Comparison of ENCODE assay signal across 17 cellular contexts in the genomic region with DNA sequence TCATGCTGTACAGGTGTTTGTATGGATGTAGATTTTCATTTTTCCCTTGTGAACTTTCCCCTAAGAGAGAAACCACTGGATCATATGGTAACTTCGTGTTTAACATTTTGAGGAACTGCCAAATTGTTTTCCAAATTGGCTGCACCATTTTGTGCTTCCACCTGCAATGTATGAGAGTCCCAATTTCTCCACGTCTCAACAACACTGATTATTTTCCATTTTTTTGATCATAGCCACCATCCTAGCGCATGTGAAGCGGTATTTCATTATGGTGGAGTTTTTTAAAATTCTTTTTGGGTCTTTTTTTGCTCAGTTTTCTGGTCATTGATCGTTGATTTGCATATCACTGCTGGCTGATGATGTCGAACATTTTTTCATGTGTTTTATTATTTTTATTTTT. TPM values are rescaled to one million over a fixed set of nuclear protein-coding genes. Genes with fewer than 3 reads are reported as not detected.
A peak's percentile ranks its signal among the peaks of the same experiment; 100 is the strongest.
DNase-seq lines count a peak whose midpoint lies in the region; TF ChIP-seq lines count a peak whose summit lies in the region.
"Had no signal": no experiment of that assay in that cellular context is flagged by ENCODE, and none has a peak within 500 bp of the region (broad histone marks: within the 10 kb centered on the region; RNA-seq: fewer than 3 reads in every experiment).

No MANE protein-coding gene starts in this region.

- DNase-seq in activated naive CD4-positive, alpha-beta T cell treated with anti-CD3 and anti-CD28 coated beads, Interleukin-2, amount 10 ng/mL, durations not matched to agents 7 days and 5 days, result no peak
- DNase-seq in endothelial cell (ENCODE audit: low spot score), result no peak
- no peak for DNase-seq in type B pancreatic cell (ENCODE audit: extremely low spot score, unreplicated experiment)
- no peak for DNase-seq in NCI-H2227 (lab: John Stamatoyannopoulos, UW; ENCODE audit: unreplicated experiment)
- no peak for DNase-seq in DMS79 treated with DMSO at 0.1 percent for 48 hours (lab: John Stamatoyannopoulos, UW)
- no peak for DNase-seq in central memory CD4-positive, alpha-beta T cell
- DNase-seq: C1 segment of cervical spinal cord, COR-L47, DMS153, DND-41, GDM1, HCEC 1CT, IMR-90 had no signal

- H3K9me3 ChIP-seq in SU-DHL-6 (ENCODE audit: insufficient read depth, low read length), result no peaks in the 10 kb centered on the region

- H3K9ac ChIP-seq in SU-DHL-6 (ENCODE audit: low read length), result no peak overlapping the region

- peak overlapping the region; percentile 26; the same call in 1 of the 2 replicates for H3K27ac ChIP-seq in SU-DHL-6 (ENCODE audit: low read depth, low read length)

- no peak for TF ChIP-seq CTCF in SU-DHL-6 (IDR thresholded peaks at IDR 0.05; ENCODE audit: insufficient read depth, low read length, poor library complexity, severe bottlenecking)
- TF ChIP-seq CTCF in endothelial cell (IDR thresholded peaks at IDR 0.05; ENCODE audit: unreplicated experiment), result no peak
- TF ChIP-seq CTCF in type B pancreatic cell (conservative IDR thresholded peaks at IDR 0.05), result no peak

- H3K4me2 ChIP-seq in SU-DHL-6 (ENCODE audit: low read depth, low read length, poor library complexity, severe bottlenecking), result no peak overlapping the region

- no peak overlapping the region for H3K4me3 ChIP-seq in SU-DHL-6 (ENCODE audit: insufficient read depth, low read length, poor library complexity, severe bottlenecking)

- H3K36me3 ChIP-seq in SU-DHL-6 (ENCODE audit: low read length), result 0 out of 2 replicates have a peak, but pooled peaks cover 7% of the 10 kb centered on the region

- peaks cover 40% of the 10 kb centered on the region for H3K4me1 Mint-ChIP-seq in activated naive CD4-positive, alpha-beta T cell treated with anti-CD3 and anti-CD28 coated beads, Interleukin-2, amount 50 U/mL, for 24 hours
- peaks cover 41% of the 10 kb centered on the region for H3K4me1 Mint-ChIP-seq in activated naive CD4-positive, alpha-beta T cell treated with anti-CD3 and anti-CD28 coated beads, Interleukin-2, amount 10 ng/mL, durations not matched to agents 7 days and 5 days
- H3K4me1 Mint-ChIP-seq in endothelial cell (ENCODE audit: unreplicated experiment) (no peaks in the 10 kb centered on the region), type B pancreatic cell (ENCODE audit: unreplicated experiment) (peaks cover 15% of the 10 kb centered on the region)

- no peaks in the 10 kb centered on the region for H3K9me3 Mint-ChIP-seq in activated naive CD4-positive, alpha-beta T cell treated with anti-CD3 and anti-CD28 coated beads, Interleukin-2, amount 50 U/mL, for 24 hours
- H3K9me3 Mint-ChIP-seq in activated naive CD4-positive, alpha-beta T cell treated with anti-CD3 and anti-CD28 coated beads, Interleukin-2, amount 10 ng/mL, durations not matched to agents 7 days and 5 days, result no peaks in the 10 kb centered on the region
- H3K9me3 Mint-ChIP-seq in endothelial cell (ENCODE audit: unreplicated experiment) (no peaks in the 10 kb centered on the region), type B pancreatic cell (no peaks in the 10 kb centered on the region)
- H3K9me3 Mint-ChIP-seq: CD4-positive, alpha-beta memory T cell had no signal

- peak overlapping the region; percentile 24 for H3K4me3 Mint-ChIP-seq in activated naive CD4-positive, alpha-beta T cell treated with anti-CD3 and anti-CD28 coated beads, Interleukin-2, amount 50 U/mL, for 24 hours
- no peak overlapping the region for H3K4me3 Mint-ChIP-seq in activated naive CD4-positive, alpha-beta T cell treated with anti-CD3 and anti-CD28 coated beads, Interleukin-2, amount 10 ng/mL, durations not matched to agents 7 days and 5 days
- H3K4me3 Mint-ChIP-seq in endothelial cell (ENCODE audit: unreplicated experiment) (peak overlapping the region; percentile 24), type B pancreatic cell (no peak overlapping the region)
- H3K4me3 Mint-ChIP-seq: B cell had no signal

- no peaks in the 10 kb centered on the region for H3K9me2 ChIP-seq in SU-DHL-6 (replicated peaks; ENCODE audit: insufficient read depth, low read length)

- no peaks in the 10 kb centered on the region for H3K27me3 Mint-ChIP-seq in activated naive CD4-positive, alpha-beta T cell treated with anti-CD3 and anti-CD28 coated beads, Interleukin-2, amount 50 U/mL, for 24 hours
- H3K27me3 Mint-ChIP-seq in activated naive CD4-positive, alpha-beta T cell treated with anti-CD3 and anti-CD28 coated beads, Interleukin-2, amount 10 ng/mL, durations not matched to agents 7 days and 5 days, result no peaks in the 10 kb centered on the region
- H3K27me3 Mint-ChIP-seq in endothelial cell (ENCODE audit: unreplicated experiment), result peaks cover 11% of the 10 kb centered on the region
- no peaks in the 10 kb centered on the region for H3K27me3 Mint-ChIP-seq in type B pancreatic cell
- H3K27me3 Mint-ChIP-seq: B cell; CD4-positive, alpha-beta memory T cell had no signal

- no peaks in the 10 kb centered on the region for H3K27me3 ChIP-seq in SU-DHL-6 (ENCODE audit: low read length)

- H3K36me3 Mint-ChIP-seq in activated naive CD4-positive, alpha-beta T cell treated with anti-CD3 and anti-CD28 coated beads, Interleukin-2, amount 50 U/mL, for 24 hours, result peaks cover 10% of the 10 kb centered on the region
- peaks cover 38% of the 10 kb centered on the region for H3K36me3 Mint-ChIP-seq in activated naive CD4-positive, alpha-beta T cell treated with anti-CD3 and anti-CD28 coated beads, Interleukin-2, amount 10 ng/mL, durations not matched to agents 7 days and 5 days
- H3K36me3 Mint-ChIP-seq in endothelial cell (ENCODE audit: low read depth, unreplicated experiment) (no peaks in the 10 kb centered on the region), type B pancreatic cell (peaks cover 9% of the 10 kb centered on the region)

- no peak overlapping the region for H3K27ac Mint-ChIP-seq in activated naive CD4-positive, alpha-beta T cell treated with anti-CD3 and anti-CD28 coated beads, Interleukin-2, amount 50 U/mL, for 24 hours
- H3K27ac Mint-ChIP-seq in activated naive CD4-positive, alpha-beta T cell treated with anti-CD3 and anti-CD28 coated beads, Interleukin-2, amount 10 ng/mL, durations not matched to agents 7 days and 5 days, result no peak overlapping the region
- no peak overlapping the region for H3K27ac Mint-ChIP-seq in endothelial cell (ENCODE audit: unreplicated experiment)
- peak overlapping the region; percentile 10 for H3K27ac Mint-ChIP-seq in type B pancreatic cell
- H3K27ac Mint-ChIP-seq: B cell had no signal

- CTCF ChIA-PET in activated naive CD4-positive, alpha-beta T cell treated with anti-CD3 and anti-CD28 coated beads, Interleukin-2, amount 10 ng/mL, durations not matched to agents 7 days and 5 days (lab: Charles Lee), result no interaction called here

- H4K20me1 ChIP-seq in SU-DHL-6 (ENCODE audit: low read depth, low read length), result no peaks in the 10 kb centered on the region

- peaks cover 42% of the 10 kb centered on the region for H3F3A ChIP-seq in SU-DHL-6 (ENCODE audit: insufficient read depth)

- no peak overlapping the region for H2AFZ ChIP-seq in SU-DHL-6 (ENCODE audit: low read depth, low read length, severe bottlenecking)

- peaks cover 96% of the 10 kb centered on the region for H3K79me2 ChIP-seq in SU-DHL-6 (ENCODE audit: insufficient read depth, low read length)

RNA-seq across cellular contexts. Expression of a gene that starts 5.0 kb away (rescaled TPM):
- total RNA-seq in endothelial cell (ENCODE audit: unreplicated experiment) (278 TPM), type B pancreatic cell (ENCODE audit: low replicate concordance) (396 and 419 TPM in 2 replicates)

RNA-seq across cellular contexts. Expression of a gene that starts 5.6 kb away (rescaled TPM):
- total RNA-seq in endothelial cell (ENCODE audit: unreplicated experiment) (2.7 TPM), type B pancreatic cell (ENCODE audit: low replicate concordance) (1.5 and 2.3 TPM in 2 replicates)

RNA-seq across cellular contexts. Expression of a gene that starts 7.7 kb away (rescaled TPM):
- 5.2 TPM for total RNA-seq in endothelial cell (ENCODE audit: unreplicated experiment)
- 12.2 and 23.2 TPM in 2 replicates for total RNA-seq in type B pancreatic cell (ENCODE audit: low replicate concordance)

RNA-seq across cellular contexts. Expression of a gene that starts 17.1 kb away (rescaled TPM):
- total RNA-seq in endothelial cell (ENCODE audit: unreplicated experiment) (0.23 TPM), type B pancreatic cell (ENCODE audit: low replicate concordance) (0.74 and 3.2 TPM in 2 replicates)

Comparison
In these comparisons a context has a peak if more than half of its experiments do, and no peak if none do; other contexts are left out.
1. H3K4me3 Mint-ChIP-seq: peak in activated naive CD4-positive, alpha-beta T cell treated with anti-CD3 and anti-CD28 coated beads, Interleukin-2, amount 50 U/mL, for 24 hours (single experiment) and endothelial cell (single experiment); none in activated naive CD4-positive, alpha-beta T cell treated with anti-CD3 and anti-CD28 coated beads, Interleukin-2, amount 10 ng/mL, durations not matched to agents 7 days and 5 days (single experiment) and type B pancreatic cell (single experiment).